In the genomic region with DNA sequence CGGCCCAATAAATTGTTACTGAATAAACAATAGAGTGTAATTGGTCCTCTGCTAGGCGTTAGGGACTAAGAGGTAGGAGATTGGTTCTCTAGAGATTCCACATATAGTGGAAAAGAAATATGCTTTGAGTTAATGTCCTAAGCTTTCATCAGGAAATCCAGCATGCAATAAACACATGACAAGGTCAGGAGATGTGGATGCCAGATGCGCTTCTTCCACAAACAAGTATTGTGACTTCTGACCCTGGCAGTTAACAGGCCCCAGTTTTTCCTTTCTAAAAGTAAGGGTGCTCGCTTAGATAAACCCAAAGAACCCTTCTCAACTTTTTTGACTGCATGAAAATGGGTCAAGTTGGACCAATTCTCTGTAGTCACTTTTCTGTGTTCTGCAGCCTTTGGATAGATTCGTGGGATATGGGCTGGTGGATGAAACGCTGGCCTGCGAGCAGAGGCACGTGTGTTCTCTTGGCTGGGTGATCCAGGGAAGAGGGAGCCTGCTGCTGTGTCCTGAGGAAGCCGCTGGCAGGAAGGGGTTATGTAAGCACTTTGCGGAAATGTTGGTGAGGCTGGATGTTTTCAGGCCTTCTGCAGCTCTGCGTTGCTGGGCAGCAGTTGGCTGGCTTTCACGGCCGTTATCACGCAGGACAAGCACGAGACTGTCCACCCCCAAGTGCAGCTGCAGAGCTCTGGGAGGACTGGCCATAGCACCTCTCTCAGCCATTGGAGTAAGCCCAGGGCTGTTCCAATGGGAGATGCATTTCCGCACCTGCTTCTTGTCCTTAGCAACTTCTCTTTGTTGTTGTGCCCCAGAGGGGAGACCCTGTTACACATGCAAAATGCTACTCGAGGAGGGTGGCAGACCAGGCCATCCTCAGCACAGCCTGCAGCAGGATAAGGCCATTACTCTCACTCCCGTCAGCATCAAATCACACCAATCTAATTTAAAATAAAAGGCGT, we compare ENCODE assay signal across 12 cellular contexts.
DNase-seq lines count a peak whose midpoint lies in the region; ATAC-seq and TF ChIP-seq lines count a peak whose summit lies in the region.
"Had no signal": no experiment of that assay in that cellular context is flagged by ENCODE, and none has a peak within 500 bp of the region (broad histone marks: within the 10 kb centered on the region; RNA-seq: fewer than 3 reads in every experiment).

No MANE protein-coding gene starts in this region.

- no peaks in the 10 kb centered on the region for H3K36me3 Mint-ChIP-seq in GM23338 (ENCODE audit: low read depth)
- H3K36me3 Mint-ChIP-seq: naive B cell had no signal

- H3K9me2 ChIP-seq in GM23338 (ENCODE audit: insufficient read depth), result peaks cover 7% of the 10 kb centered on the region; the same call in 1 of the 2 replicates

- no peak for TF ChIP-seq POLR2A in gastrocnemius medialis (IDR thresholded peaks at IDR 0.05)

- H3K9me3 Mint-ChIP-seq in GM23338, result no peaks in the 10 kb centered on the region; the same call in 2 of the 3 replicates
- H3K9me3 Mint-ChIP-seq: naive B cell had no signal

- peaks cover 3% of the 10 kb centered on the region; the same call in 1 of the 2 replicates for H3K4me1 ChIP-seq in GM23338 (ENCODE audit: insufficient read depth)
- no peaks in the 10 kb centered on the region for H3K4me1 ChIP-seq in colonic mucosa
- H3K4me1 ChIP-seq in gastrocnemius medialis, result peaks cover 0 to 5% of the 10 kb centered on the region in 2 donors
- no peaks in the 10 kb centered on the region for H3K4me1 ChIP-seq in SJCRH30

- H2AFZ ChIP-seq in GM23338, result peak overlapping the region; percentile 79; the same call in 1 of the 2 replicates

- peak; percentile 72 for ATAC-seq in GM23338
- peak; percentile 42 to 46 for ATAC-seq in gastrocnemius medialis
- no peak for ATAC-seq in GM19467 (IDR thresholded peaks at IDR 0.05; ENCODE audit: unreplicated experiment)
- ATAC-seq in HG02642 (IDR thresholded peaks at IDR 0.05; ENCODE audit: poor library complexity, unreplicated experiment), result no peak

- DNase-seq in GM23338 (ENCODE audit: low spot score), result peak; percentile 13
- peak; percentile 31 for DNase-seq in colonic mucosa
- peak; percentile 39 to 41 for DNase-seq in gastrocnemius medialis
- DNase-seq in NCI-H2107 (lab: John Stamatoyannopoulos, UW), result no peak
- DNase-seq in SJCRH30, result no peak
- DNase-seq: activated effector memory CD4-positive, alpha-beta T cell treated with Interleukin-2 at 50 U/mL for 16 hours; H7; naive B cell had no signal

- intact Hi-C loops in colonic mucosa (cut with DNase I), result no loop called here
- intact Hi-C loops in gastrocnemius medialis (cut with DNase I; ENCODE audit: low total_unique reads), result no loop called here

- H3F3A ChIP-seq in GM23338 (replicated peaks; ENCODE audit: low read depth), result no peaks in the 10 kb centered on the region

- H3K9ac ChIP-seq in colonic mucosa (ENCODE audit: low read depth in 2 of 2, low read length in 2 of 2), result no peak overlapping the region

- H3K4me1 Mint-ChIP-seq in GM23338, result peaks cover 16% of the 10 kb centered on the region

- no peak overlapping the region for H3K4me3 Mint-ChIP-seq in GM23338

- H3K4me2 ChIP-seq in GM23338, result no peak overlapping the region

- no peaks in the 10 kb centered on the region for H3K9me3 ChIP-seq in colonic mucosa
- no peaks in the 10 kb centered on the region for H3K9me3 ChIP-seq in gastrocnemius medialis
- no peaks in the 10 kb centered on the region for H3K9me3 ChIP-seq in SJCRH30 (replicated peaks)

- H3K4me3 ChIP-seq in GM23338 (no peak overlapping the region), colonic mucosa (no peak overlapping the region), gastrocnemius medialis (no peak overlapping the region), SJCRH30 (no peak overlapping the region)

- H3K27me3 ChIP-seq in GM23338 (ENCODE audit: insufficient read depth) (no peaks in the 10 kb centered on the region), colonic mucosa (no peaks in the 10 kb centered on the region), layer of hippocampus (ENCODE audit: control insufficient read depth, insufficient read depth, low read length) (no peaks in the 10 kb centered on the region), gastrocnemius medialis (peaks cover 0 to 2% (median 0%) of the 10 kb centered on the region in 3 donors), SJCRH30 (peaks cover 4% of the 10 kb centered on the region)

- H3K27ac Mint-ChIP-seq in GM23338, result no peak overlapping the region

- H3K27ac ChIP-seq in GM23338 (ENCODE audit: low read depth) (no peak overlapping the region), colonic mucosa (no peak overlapping the region), layer of hippocampus (ENCODE audit: low read depth, low read length) (peak overlapping the region; percentile 21), gastrocnemius medialis (no peak overlapping the region), SJCRH30 (no peak overlapping the region)
- H3K27ac ChIP-seq: epithelial cell of prostate had no signal

- in situ Hi-C loops in gastrocnemius medialis (cut with MboI; ENCODE audit: low sequenced_read_pairs in 4 of 4), result no loop called here

- TF ChIP-seq CTCF in GM23338 (conservative IDR thresholded peaks at IDR 0.05; ENCODE audit: low read depth in 2 of 2) (no peak), colonic mucosa (IDR thresholded peaks at IDR 0.05) (no peak), gastrocnemius medialis (IDR thresholded peaks at IDR 0.05 in 4 of 5, conservative IDR thresholded peaks at IDR 0.05 in 1 of 5) (no peak)

- H4K20me1 ChIP-seq in GM23338 (replicated peaks; ENCODE audit: insufficient read depth), result no peaks in the 10 kb centered on the region

- H3K79me2 ChIP-seq in GM23338 (replicated peaks; ENCODE audit: insufficient read depth), result no peaks in the 10 kb centered on the region

- no peaks in the 10 kb centered on the region for H3K36me3 ChIP-seq in GM23338 (ENCODE audit: insufficient read depth)
- no peaks in the 10 kb centered on the region for H3K36me3 ChIP-seq in colonic mucosa
- no peaks in the 10 kb centered on the region for H3K36me3 ChIP-seq in gastrocnemius medialis
- H3K36me3 ChIP-seq in SJCRH30, result no peaks in the 10 kb centered on the region

- no peaks in the 10 kb centered on the region for H3K27me3 Mint-ChIP-seq in GM23338 (ENCODE audit: insufficient read depth, low read depth, poor library complexity)

TF ChIP-seq in GM23338, 12 proteins besides CTCF, POLR2A, EP300 and RAD21:
- no peak for TF ChIP-seq EZH2 (IDR thresholded peaks at IDR 0.05; ENCODE audit: low read depth, unreplicated experiment)
- no peak for TF ChIP-seq JUNB (IDR thresholded peaks at IDR 0.05; ENCODE audit: unreplicated experiment)
- TF ChIP-seq EZH2phosphoT487 (IDR thresholded peaks at IDR 0.05; ENCODE audit: unreplicated experiment), result no peak
- TF ChIP-seq CREB1 (CRISPR knock-in tag; IDR thresholded peaks at IDR 0.05; ENCODE audit: low read depth), result no peak
- TF ChIP-seq ZNF331 (CRISPR knock-in tag; IDR thresholded peaks at IDR 0.05; ENCODE audit: low read depth), result no peak
- no peak for TF ChIP-seq ZNF114 (CRISPR knock-in tag; IDR thresholded peaks at IDR 0.05)
- TF ChIP-seq, protein P1, sequence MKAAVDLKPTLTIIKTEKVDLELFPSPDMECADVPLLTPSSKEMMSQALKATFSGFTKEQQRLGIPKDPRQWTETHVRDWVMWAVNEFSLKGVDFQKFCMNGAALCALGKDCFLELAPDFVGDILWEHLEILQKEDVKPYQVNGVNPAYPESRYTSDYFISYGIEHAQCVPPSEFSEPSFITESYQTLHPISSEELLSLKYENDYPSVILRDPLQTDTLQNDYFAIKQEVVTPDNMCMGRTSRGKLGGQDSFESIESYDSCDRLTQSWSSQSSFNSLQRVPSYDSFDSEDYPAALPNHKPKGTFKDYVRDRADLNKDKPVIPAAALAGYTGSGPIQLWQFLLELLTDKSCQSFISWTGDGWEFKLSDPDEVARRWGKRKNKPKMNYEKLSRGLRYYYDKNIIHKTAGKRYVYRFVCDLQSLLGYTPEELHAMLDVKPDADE (IDR thresholded peaks at IDR 0.05), result no peak
TF ChIP-seq in GM23338: peak in this region for 0.

Comparison
In these comparisons a context has a peak if more than half of its experiments do, and no peak if none do; other contexts are left out.
1. ATAC-seq: peak in GM23338 (single experiment) and gastrocnemius medialis (2 of 2); none in GM19467 (single experiment) and HG02642 (single experiment).
2. DNase-seq: peak in GM23338 (single experiment), colonic mucosa (single experiment) and gastrocnemius medialis (2 of 2); none in NCI-H2107 (single experiment) and SJCRH30 (0 of 2).